14 cellular contexts compared by ENCODE assay signal in genomic region chr19:18523841-18524240, GRCh38. TPM values are rescaled to one million over a fixed set of nuclear protein-coding genes. Genes with fewer than 3 reads are reported as not detected.
DNase-seq lines count a peak whose midpoint lies in the region; ATAC-seq and TF ChIP-seq lines count a peak whose summit lies in the region.
"Had no signal": no experiment of that assay in that cellular context is flagged by ENCODE, and none has a peak within 500 bp of the region (broad histone marks: within the 10 kb centered on the region; RNA-seq: fewer than 3 reads in every experiment).

No MANE protein-coding gene starts in this region.

- peaks cover 5% of the 10 kb centered on the region for H3K4me1 Mint-ChIP-seq in activated naive CD8-positive, alpha-beta T cell treated with anti-CD3 and anti-CD28 coated beads, Interleukin-2, amount 10 ng/mL, durations not matched to agents 7 days and 5 days
- peaks cover 3% of the 10 kb centered on the region for H3K4me1 Mint-ChIP-seq in activated naive CD8-positive, alpha-beta T cell treated with anti-CD3 and anti-CD28 coated beads for 36 hours
- H3K4me1 Mint-ChIP-seq in endodermal cell = peaks cover 11% of the 10 kb centered on the region
- peaks cover 19% of the 10 kb centered on the region for H3K4me1 Mint-ChIP-seq in stimulated activated effector memory CD8-positive, alpha-beta T cell treated with anti-CD3 and anti-CD28 coated beads, Interleukin-12 subunit alpha, Interleukin-12 subunit beta, amount 100 ng/mL, for 72 hours
- H3K4me1 Mint-ChIP-seq in T-cell = peaks cover 15 to 22% (median 16%) of the 10 kb centered on the region in 3 donors

- no peaks in the 10 kb centered on the region for H3K36me3 Mint-ChIP-seq in activated naive CD8-positive, alpha-beta T cell treated with anti-CD3 and anti-CD28 coated beads, Interleukin-2, amount 10 ng/mL, durations not matched to agents 7 days and 5 days
- H3K36me3 Mint-ChIP-seq in activated naive CD8-positive, alpha-beta T cell treated with anti-CD3 and anti-CD28 coated beads for 36 hours = no peaks in the 10 kb centered on the region
- H3K36me3 Mint-ChIP-seq in endodermal cell (ENCODE audit: low read depth) (no peaks in the 10 kb centered on the region), T-cell (no peaks in the 10 kb centered on the region)
- peaks cover 33% of the 10 kb centered on the region for H3K36me3 Mint-ChIP-seq in stimulated activated effector memory CD8-positive, alpha-beta T cell treated with anti-CD3 and anti-CD28 coated beads, Interleukin-12 subunit alpha, Interleukin-12 subunit beta, amount 100 ng/mL, for 72 hours

- ATAC-seq in activated naive CD8-positive, alpha-beta T cell treated with anti-CD3 and anti-CD28 coated beads, Interleukin-2, amount 10 ng/mL, durations not matched to agents 7 days and 5 days (ENCODE audit: low read depth) = no peak
- ATAC-seq in stimulated activated effector memory CD8-positive, alpha-beta T cell treated with anti-CD3 and anti-CD28 coated beads, Interleukin-12 subunit alpha, Interleukin-12 subunit beta, amount 100 ng/mL, for 72 hours = no peak
- ATAC-seq in T-cell (replicated peaks in 1 of 4) = no peak
- ATAC-seq: HCT116 had no signal

- CTCF ChIA-PET in T-cell (lab: Charles Lee) = no interaction called here

- POLR2A ChIA-PET in activated naive CD8-positive, alpha-beta T cell treated with anti-CD3 and anti-CD28 coated beads, Interleukin-2, amount 10 ng/mL, durations not matched to agents 7 days and 5 days (lab: Charles Lee) = interaction anchor here (1.6 to 5.3 kb wide), 3 partner anchors 34 to 308 kb away, joined by 6 to 40 read pairs (median 32); partner anchors contain the start of genes KXD1, REX1BD and UPF1
- POLR2A ChIA-PET in T-cell (lab: Charles Lee) = no interaction called here

- H3K36me3 ChIP-seq in endodermal cell (ENCODE audit: control insufficient read depth, insufficient read depth, low read length) = no peaks in the 10 kb centered on the region
- H3K36me3 ChIP-seq in Peyer's patch = no peaks in the 10 kb centered on the region
- H3K36me3 ChIP-seq: BLaER1 had no signal

- H3K9me3 ChIP-seq in endodermal cell (ENCODE audit: control insufficient read depth, low read length) = no peaks in the 10 kb centered on the region
- no peaks in the 10 kb centered on the region for H3K9me3 ChIP-seq in Peyer's patch
- H3K9me3 ChIP-seq: BLaER1 had no signal

- H3K9me3 Mint-ChIP-seq in activated naive CD8-positive, alpha-beta T cell treated with anti-CD3 and anti-CD28 coated beads, Interleukin-2, amount 10 ng/mL, durations not matched to agents 7 days and 5 days = no peaks in the 10 kb centered on the region
- no peaks in the 10 kb centered on the region for H3K9me3 Mint-ChIP-seq in activated naive CD8-positive, alpha-beta T cell treated with anti-CD3 and anti-CD28 coated beads for 36 hours
- H3K9me3 Mint-ChIP-seq in endodermal cell = no peaks in the 10 kb centered on the region
- H3K9me3 Mint-ChIP-seq in stimulated activated effector memory CD8-positive, alpha-beta T cell treated with anti-CD3 and anti-CD28 coated beads, Interleukin-12 subunit alpha, Interleukin-12 subunit beta, amount 100 ng/mL, for 72 hours = no peaks in the 10 kb centered on the region
- H3K9me3 Mint-ChIP-seq in T-cell = no peaks in the 10 kb centered on the region

- H3K4me3 Mint-ChIP-seq in activated naive CD8-positive, alpha-beta T cell treated with anti-CD3 and anti-CD28 coated beads, Interleukin-2, amount 10 ng/mL, durations not matched to agents 7 days and 5 days = no peak overlapping the region
- H3K4me3 Mint-ChIP-seq in activated naive CD8-positive, alpha-beta T cell treated with anti-CD3 and anti-CD28 coated beads for 36 hours = no peak overlapping the region
- H3K4me3 Mint-ChIP-seq in endodermal cell = no peak overlapping the region
- H3K4me3 Mint-ChIP-seq in stimulated activated effector memory CD8-positive, alpha-beta T cell treated with anti-CD3 and anti-CD28 coated beads, Interleukin-12 subunit alpha, Interleukin-12 subunit beta, amount 100 ng/mL, for 72 hours = peak overlapping the region; percentile 96
- H3K4me3 Mint-ChIP-seq in T-cell = peak overlapping the region in 1 of 3 donors; percentile 91

- TF ChIP-seq CTCF in endodermal cell (conservative IDR thresholded peaks at IDR 0.05) (no peak), Peyer's patch (IDR thresholded peaks at IDR 0.05) (no peak)

- WGBS in endodermal cell (ENCODE audit: insufficient coverage in 1 of 2, insufficient read length in 1 of 2), 2 experiments = 84 to 85% methylated on average over 7 to 9 of the region's 9 CpGs

- H3K27ac ChIP-seq in endodermal cell (ENCODE audit: low read depth, low read length) = no peak overlapping the region
- no peak overlapping the region for H3K27ac ChIP-seq in Peyer's patch
- H3K27ac ChIP-seq: BLaER1 had no signal

- no peaks in the 10 kb centered on the region for H3K27me3 Mint-ChIP-seq in activated naive CD8-positive, alpha-beta T cell treated with anti-CD3 and anti-CD28 coated beads, Interleukin-2, amount 10 ng/mL, durations not matched to agents 7 days and 5 days
- H3K27me3 Mint-ChIP-seq in activated naive CD8-positive, alpha-beta T cell treated with anti-CD3 and anti-CD28 coated beads for 36 hours = no peaks in the 10 kb centered on the region
- H3K27me3 Mint-ChIP-seq in endodermal cell (ENCODE audit: insufficient read depth) (peaks cover 1% of the 10 kb centered on the region), T-cell (no peaks in the 10 kb centered on the region)

- no peak overlapping the region for H3K4me3 ChIP-seq in endodermal cell (ENCODE audit: low read length)
- no peak overlapping the region for H3K4me3 ChIP-seq in Peyer's patch
- H3K4me3 ChIP-seq: BLaER1 had no signal

- H3K27me3 ChIP-seq in endodermal cell (ENCODE audit: control insufficient read depth, insufficient read depth, low read length, poor library complexity, severe bottlenecking) (no peaks in the 10 kb centered on the region), Peyer's patch (no peaks in the 10 kb centered on the region)
- H3K27me3 ChIP-seq: BLaER1 had no signal

- H3K4me1 ChIP-seq in endodermal cell (ENCODE audit: control insufficient read depth, insufficient read depth, low read length) = no peaks in the 10 kb centered on the region
- peaks cover 0 to 15% (median 4%) of the 10 kb centered on the region in 4 donors for H3K4me1 ChIP-seq in Peyer's patch

- DNase-seq in DMS53 (lab: John Stamatoyannopoulos, UW) = peak; percentile 36
- DNase-seq in DMS53 treated with DMSO at 0.1 percent for 48 hours (lab: John Stamatoyannopoulos, UW; ENCODE audit: unreplicated experiment) = no peak
- DNase-seq in activated naive CD8-positive, alpha-beta T cell treated with anti-CD3 and anti-CD28 coated beads, Interleukin-2, amount 10 ng/mL, durations not matched to agents 7 days and 5 days = no peak
- no peak for DNase-seq in activated naive CD8-positive, alpha-beta T cell treated with anti-CD3 and anti-CD28 coated beads for 36 hours
- DNase-seq in endodermal cell = peak; percentile 93
- no peak for DNase-seq in stimulated activated effector memory CD8-positive, alpha-beta T cell treated with anti-CD3 and anti-CD28 coated beads, Interleukin-12 subunit alpha, Interleukin-12 subunit beta, amount 100 ng/mL, for 72 hours (ENCODE audit: low spot score in 2 of 2)
- no peak for DNase-seq in T-cell
- DNase-seq in Peyer's patch = no peak
- DNase-seq: MV-4-11, NCI-H1436, NCI-H2029 treated with DMSO at 0.1 percent for 48 hours, NCI-H524 had no signal

- no peak for TF ChIP-seq POLR2A in Peyer's patch (IDR thresholded peaks at IDR 0.05)

- peak overlapping the region; percentile 54 for H3K27ac Mint-ChIP-seq in activated naive CD8-positive, alpha-beta T cell treated with anti-CD3 and anti-CD28 coated beads, Interleukin-2, amount 10 ng/mL, durations not matched to agents 7 days and 5 days
- H3K27ac Mint-ChIP-seq in activated naive CD8-positive, alpha-beta T cell treated with anti-CD3 and anti-CD28 coated beads for 36 hours = no peak overlapping the region
- H3K27ac Mint-ChIP-seq in endodermal cell (peak overlapping the region; percentile 80), T-cell (peak overlapping the region in 1 of 2 donors; percentile 16)
- peak overlapping the region; percentile 67 for H3K27ac Mint-ChIP-seq in stimulated activated effector memory CD8-positive, alpha-beta T cell treated with anti-CD3 and anti-CD28 coated beads, Interleukin-12 subunit alpha, Interleukin-12 subunit beta, amount 100 ng/mL, for 72 hours

- H3K9ac ChIP-seq in endodermal cell (ENCODE audit: extremely low read depth, low read length, poor library complexity, severe bottlenecking) = no peak overlapping the region
- H3K9ac ChIP-seq: BLaER1 had no signal

RNA-seq across cellular contexts. Expression of gene ELL, which starts 2.0 kb away (rescaled TPM):
- 10 to 100 TPM; 28.5 to 31.2 TPM for total RNA-seq in activated naive CD8-positive, alpha-beta T cell treated with anti-CD3 and anti-CD28 coated beads, Interleukin-2, amount 10 ng/mL, durations not matched to agents 7 days and 5 days
- 10 to 100 TPM; 20.0 to 21.0 TPM for total RNA-seq in activated naive CD8-positive, alpha-beta T cell treated with anti-CD3 and anti-CD28 coated beads for 36 hours
- 10 to 100 TPM; 10.9 to 15.4 TPM for total RNA-seq in endodermal cell
- polyA plus RNA-seq in endodermal cell (2013, experiment 1 of 2) = 7.1 TPM
- 6.6 TPM for polyA plus RNA-seq in endodermal cell (2013, experiment 2 of 2)
- 10 to 100 TPM; 27.2 to 46.4 (median 33.4) TPM for total RNA-seq in T-cell
- 10 to 100 TPM; 18.9 to 49.5 (median 34.2) TPM for total RNA-seq in Peyer's patch

RNA-seq across cellular contexts. Expression of gene FKBP8, which starts 19.5 kb away (rescaled TPM):
- total RNA-seq in activated naive CD8-positive, alpha-beta T cell treated with anti-CD3 and anti-CD28 coated beads, Interleukin-2, amount 10 ng/mL, durations not matched to agents 7 days and 5 days = 100 to 1,000 TPM; 261 to 275 TPM
- total RNA-seq in activated naive CD8-positive, alpha-beta T cell treated with anti-CD3 and anti-CD28 coated beads for 36 hours = 100 to 1,000 TPM; 168 to 170 TPM
- total RNA-seq in endodermal cell = 100 to 1,000 TPM; 277 to 336 TPM
- 178 TPM for polyA plus RNA-seq in endodermal cell (2013, experiment 1 of 2)
- 167 TPM for polyA plus RNA-seq in endodermal cell (2013, experiment 2 of 2)
- 100 to 1,000 TPM; 158 to 282 (median 244) TPM for total RNA-seq in T-cell
- total RNA-seq in Peyer's patch = 100 to 1,000 TPM; 231 to 333 (median 264) TPM

RNA-seq across cellular contexts. Expression of gene KXD1, which starts 33.8 kb away (rescaled TPM):
- total RNA-seq in activated naive CD8-positive, alpha-beta T cell treated with anti-CD3 and anti-CD28 coated beads, Interleukin-2, amount 10 ng/mL, durations not matched to agents 7 days and 5 days = 100 to 1,000 TPM in 1 of 2 experiments, 10 to 100 TPM in 1; 96.7 to 105 TPM
- total RNA-seq in activated naive CD8-positive, alpha-beta T cell treated with anti-CD3 and anti-CD28 coated beads for 36 hours = 100 to 1,000 TPM; 116 to 124 TPM
- 100 to 1,000 TPM; 108 to 115 TPM for total RNA-seq in endodermal cell
- 131 TPM for polyA plus RNA-seq in endodermal cell (2013, experiment 1 of 2)
- polyA plus RNA-seq in endodermal cell (2013, experiment 2 of 2) = 120 TPM
- total RNA-seq in T-cell = 100 to 1,000 TPM in 1 of 5 donors, 10 to 100 TPM in 4; 73.1 to 112 (median 95.8) TPM
- total RNA-seq in Peyer's patch = 100 to 1,000 TPM in 3 of 4 donors, 10 to 100 TPM in 1; 82.0 to 226 (median 142) TPM

RNA-seq across cellular contexts. Expression of gene UBA52, which starts 47.8 kb away (rescaled TPM):
- 1,000 to 10,000 TPM; 1,538 to 1,547 TPM for total RNA-seq in activated naive CD8-positive, alpha-beta T cell treated with anti-CD3 and anti-CD28 coated beads, Interleukin-2, amount 10 ng/mL, durations not matched to agents 7 days and 5 days
- 1,000 to 10,000 TPM; 1,816 to 1,826 TPM for total RNA-seq in activated naive CD8-positive, alpha-beta T cell treated with anti-CD3 and anti-CD28 coated beads for 36 hours
- total RNA-seq in endodermal cell = 1,000 to 10,000 TPM; 1,143 to 1,222 TPM
- polyA plus RNA-seq in endodermal cell (2013, experiment 1 of 2) = 1,238 TPM
- polyA plus RNA-seq in endodermal cell (2013, experiment 2 of 2) = 1,200 TPM
- total RNA-seq in T-cell = 1,000 to 10,000 TPM; 1,917 to 2,053 (median 1,972) TPM
- 100 to 1,000 TPM; 222 to 609 (median 308) TPM for total RNA-seq in Peyer's patch

Comparison
In these comparisons a context has a peak if more than half of its experiments do, and no peak if none do; other contexts are left out.
1. DNase-seq: peak in DMS53 (single experiment) and endodermal cell (single experiment); none in DMS53 treated with DMSO at 0.1 percent for 48 hours (single experiment), activated naive CD8-positive, alpha-beta T cell treated with anti-CD3 and anti-CD28 coated beads, Interleukin-2, amount 10 ng/mL, durations not matched to agents 7 days and 5 days (single experiment), activated naive CD8-positive, alpha-beta T cell treated with anti-CD3 and anti-CD28 coated beads for 36 hours (single experiment), stimulated activated effector memory CD8-positive, alpha-beta T cell treated with anti-CD3 and anti-CD28 coated beads, Interleukin-12 subunit alpha, Interleukin-12 subunit beta, amount 100 ng/mL, for 72 hours (0 of 2), T-cell (0 of 34) and Peyer's patch (0 of 3).